ENCODE assay signal across 19 cellular contexts in genomic region chr6:71642793-71643192, GRCh38.
"Had no signal": no experiment of that assay in that cellular context is flagged by ENCODE, and none has a peak within 500 bp of the region (broad histone marks: within the 10 kb centered on the region; RNA-seq: fewer than 3 reads in every experiment).

No MANE protein-coding gene starts in this region.

- H3K79me2 ChIP-seq: hepatocyte had no signal

- H3K27ac ChIP-seq: coronary artery, dorsolateral prefrontal cortex, esophagus muscularis mucosa, foreskin keratinocyte, gastroesophageal sphincter, heart left ventricle, hepatocyte, left lung, lower lobe of right lung had no signal

- H3K27me3 Mint-ChIP-seq: naive thymus-derived CD4-positive, alpha-beta T cell had no signal

- H3K27me3 ChIP-seq: dorsolateral prefrontal cortex, esophagus muscularis mucosa, foreskin keratinocyte, gastroesophageal sphincter, heart left ventricle, hepatocyte, left lung had no signal

- H2AFZ ChIP-seq: hepatocyte had no signal

- DNase-seq: dorsolateral prefrontal cortex; effector CD4-positive, alpha-beta T cell; effector memory CD4-positive, alpha-beta T cell; foreskin keratinocyte; heart left ventricle; hypothalamus; immature natural killer cell; left cardiac atrium; left lung; left ventricle myocardium superior; lower lobe of right lung; mesenchymal stem cell; midbrain; naive thymus-derived CD4-positive, alpha-beta T cell had no signal

- H3K4me1 Mint-ChIP-seq: immature natural killer cell had no signal

- H3K4me3 Mint-ChIP-seq: immature natural killer cell; naive thymus-derived CD4-positive, alpha-beta T cell had no signal

- H3K4me2 ChIP-seq: hepatocyte had no signal

- H3K36me3 Mint-ChIP-seq: immature natural killer cell; naive thymus-derived CD4-positive, alpha-beta T cell had no signal

- H3K27ac Mint-ChIP-seq: immature natural killer cell; naive thymus-derived CD4-positive, alpha-beta T cell had no signal

- ATAC-seq: foreskin keratinocyte; gastroesophageal sphincter; heart left ventricle; left cardiac atrium; left lung; left ventricle myocardium superior; lower lobe of right lung; naive thymus-derived CD4-positive, alpha-beta T cell had no signal

- H3K4me3 ChIP-seq: coronary artery, dorsolateral prefrontal cortex, esophagus muscularis mucosa, gastroesophageal sphincter, heart left ventricle, hepatocyte, left lung, lower lobe of right lung had no signal

- H3K4me1 ChIP-seq: esophagus muscularis mucosa, foreskin keratinocyte, gastroesophageal sphincter, heart left ventricle, left lung, lower lobe of right lung had no signal

- H3K36me3 ChIP-seq: esophagus muscularis mucosa, gastroesophageal sphincter, heart left ventricle, left lung, lower lobe of right lung had no signal

- FAIRE-seq: keratinocyte had no signal

- H3K9me3 ChIP-seq: esophagus muscularis mucosa, left lung, lower lobe of right lung had no signal
